Comparison of ENCODE assay signal across 8 cellular contexts in the genomic region with DNA sequence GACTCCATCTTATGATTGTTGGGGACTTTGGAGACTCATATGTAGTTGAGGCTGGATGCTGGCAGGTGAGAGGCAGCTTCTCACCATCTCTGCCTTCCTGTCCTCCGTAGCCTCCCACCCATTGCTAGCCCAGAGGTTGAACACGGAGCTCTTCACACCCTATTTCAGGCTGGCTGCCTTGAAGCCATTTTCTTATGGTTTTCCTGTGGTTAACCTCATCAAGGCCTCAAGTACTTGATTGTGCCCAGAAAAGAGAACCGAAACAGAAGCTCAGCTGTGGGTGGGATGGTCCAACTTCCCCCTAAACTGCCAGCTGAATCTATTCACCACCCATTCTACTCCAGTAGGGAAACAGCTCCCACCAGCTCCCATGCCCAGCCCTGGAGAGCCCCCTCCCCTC.
A peak's percentile ranks its signal among the peaks of the same experiment; 100 is the strongest.
DNase-seq lines count a peak whose midpoint lies in the region; ATAC-seq and FAIRE-seq lines count a peak whose summit lies in the region.

No MANE protein-coding gene starts in this region.

- peaks cover 6 to 77% (median 55%) of the 10 kb centered on the region in 10 experiments; a peak in 17 of 20 replicates for H3K4me1 ChIP-seq in BLaER1 treated with 17β-estradiol and CSF1 and Interleukin-3, amounts not matched to agents 10 nM and 100 nM

- H3K9ac ChIP-seq in BLaER1 treated with 17β-estradiol and CSF1 and Interleukin-3, amounts not matched to agents 10 nM and 100 nM: no peak overlapping the region

- peaks cover 0 to 6% (median under 1%) of the 10 kb centered on the region in 11 experiments; a peak in 7 of 22 replicates for H3K9me3 ChIP-seq in BLaER1 treated with 17β-estradiol and CSF1 and Interleukin-3, amounts not matched to agents 10 nM and 100 nM (replicated peaks in 1 of 11)

- H3K4me3 ChIP-seq in BLaER1 treated with 17β-estradiol and CSF1 and Interleukin-3, amounts not matched to agents 10 nM and 100 nM: peak overlapping the region in 1 of 10 experiments; percentile 6; a peak in 2 of 20 replicates

- H3K4me2 ChIP-seq in BLaER1 treated with 17β-estradiol and CSF1 and Interleukin-3, amounts not matched to agents 10 nM and 100 nM: peak overlapping the region in 10 of 11 experiments; percentile 18 to 86 (median 71); a peak in 19 of 22 replicates

- peak; percentile 8 to 43 for DNase-seq in activated CD4-positive, alpha-beta T cell treated with anti-CD3 and anti-CD28 coated beads, Interleukin-2, amount 50 U/mL, for 48 hours
- DNase-seq in stimulated activated CD4-positive, alpha-beta T cell treated with anti-CD3 and anti-CD28 coated beads, Interleukin-4, amount 100 ng/mL, for 24 hours: peak; percentile 39
- DNase-seq in left lobe of liver (ENCODE audit: low spot score) (no peak), frontal cortex (ENCODE audit: low spot score in 2 of 2) (no peak), AG08396 (ENCODE audit: low spot score) (no peak)

- H3K27me3 ChIP-seq in BLaER1 treated with 17β-estradiol and CSF1 and Interleukin-3, amounts not matched to agents 10 nM and 100 nM: peaks cover 48 to 100% (median 94%) of the 10 kb centered on the region in 11 experiments

- H3K27ac ChIP-seq in BLaER1 treated with 17β-estradiol and CSF1 and Interleukin-3, amounts not matched to agents 10 nM and 100 nM: no peak overlapping the region

- ATAC-seq in GM19438 (IDR thresholded peaks at IDR 0.05; ENCODE audit: low read depth, unreplicated experiment): peak; percentile 97
- peak; percentile 98 for ATAC-seq in HG03457 (IDR thresholded peaks at IDR 0.05; ENCODE audit: unreplicated experiment)
- no peak for ATAC-seq in left lobe of liver

- H3K36me3 ChIP-seq in BLaER1 treated with 17β-estradiol and CSF1 and Interleukin-3, amounts not matched to agents 10 nM and 100 nM: no peaks in the 10 kb centered on the region

- peaks cover 16 to 94% (median 37%) of the 10 kb centered on the region in 11 experiments; a peak in 21 of 22 replicates for H4K20me1 ChIP-seq in BLaER1 treated with 17β-estradiol and CSF1 and Interleukin-3, amounts not matched to agents 10 nM and 100 nM

- no peak for FAIRE-seq in frontal cortex (lab: Jason Lieb, UNC)

Comparison
In these comparisons a context has a peak if more than half of its experiments do, and no peak if none do; other contexts are left out.
1. DNase-seq: peak in activated CD4-positive, alpha-beta T cell treated with anti-CD3 and anti-CD28 coated beads, Interleukin-2, amount 50 U/mL, for 48 hours (2 of 2) and stimulated activated CD4-positive, alpha-beta T cell treated with anti-CD3 and anti-CD28 coated beads, Interleukin-4, amount 100 ng/mL, for 24 hours (single experiment); none in left lobe of liver (single experiment), frontal cortex (0 of 2) and AG08396 (single experiment).